ENCODE assay signal across 8 cellular contexts in genomic region chr1:115089443-115090340, GRCh38. TPM values are rescaled to one million over a fixed set of nuclear protein-coding genes. Genes with fewer than 3 reads are reported as not detected.
DNase-seq lines count a peak whose midpoint lies in the region; ATAC-seq and TF ChIP-seq lines count a peak whose summit lies in the region.

Gene TSPAN2, minus strand, starts transcription at chr1:115089503. Its CDS starts 71 bp downstream, at chr1:115089432.

- peak; percentile 64 for ATAC-seq in esophagus mucosa
- peak; percentile 80 to 83 for ATAC-seq in naive B cell (ENCODE audit: low read depth in 2 of 2)

- peak within 1 kb of the TSS; percentile 61 for H3K27ac ChIP-seq in CD4-positive, alpha-beta memory T cell (ENCODE audit: low read depth, low read length)
- peak within 1 kb of the TSS; percentile 72 to 93 (median 84) for H3K27ac ChIP-seq in stomach

- H3K4me1 Mint-ChIP-seq in CD4-positive, alpha-beta memory T cell = peaks cover 34 to 59% (median 46%) of the 10 kb centered on the region in 4 donors
- H3K4me1 Mint-ChIP-seq in naive B cell = peaks cover 13 to 18% (median 17%) of the 10 kb centered on the region in 3 donors

- intact Hi-C loops in CD4-positive, alpha-beta memory T cell (cut with micrococcal nuclease) = loop anchor here (1.0 to 10.0 kb wide), 3 partner anchors 10 to 505 kb away; partner anchors contain the start of gene BCAS2
- intact Hi-C loops in stomach (cut with DNase I; ENCODE audit: low total_unique reads) = no loop called here

- no peak for TF ChIP-seq EP300 in stomach (IDR thresholded peaks at IDR 0.05)

- peak; percentile 61 to 69 (median 64) for DNase-seq in CD4-positive, alpha-beta memory T cell
- peak; percentile 69 for DNase-seq in NCI-H1105 (lab: John Stamatoyannopoulos, UW)
- peak; percentile 47 for DNase-seq in activated T-cell treated with anti-CD3 and anti-CD28 coated beads for 1 hour (ENCODE audit: low read depth)
- peak; percentile 48 for DNase-seq in naive B cell
- DNase-seq in stomach = peak; percentile 51
- DNase-seq in SHP77 treated with DMSO at 0.1 percent for 48 hours (lab: John Stamatoyannopoulos, UW) = no peak
- DNase-seq in MV-4-11 (lab: John Stamatoyannopoulos, UW) = no peak

- CTCF ChIA-PET in CD4-positive, alpha-beta memory T cell (lab: Charles Lee; ENCODE audit: partially characterized antibody) = interaction anchor here (1.1 to 3.2 kb wide), 2 partner anchors 25 to 38 kb away, joined by 4 to 10 read pairs; no protein-coding TSS in a partner anchor

- POLR2A ChIA-PET in CD4-positive, alpha-beta memory T cell (lab: Charles Lee; ENCODE audit: partially characterized antibody) = interaction anchor here (1.0 to 4.9 kb wide), 6 partner anchors 9 to 37 kb away, joined by 3 to 33 read pairs (median 6); no protein-coding TSS in a partner anchor

- H3K9me3 Mint-ChIP-seq in CD4-positive, alpha-beta memory T cell = no peaks in the 10 kb centered on the region
- no peaks in the 10 kb centered on the region for H3K9me3 Mint-ChIP-seq in naive B cell

- H3K27ac Mint-ChIP-seq in CD4-positive, alpha-beta memory T cell = peak within 1 kb of the TSS; percentile 74 to 93 (median 90)
- H3K27ac Mint-ChIP-seq in naive B cell = peak within 1 kb of the TSS in 5 of 6 donors; percentile 8 to 96 (median 47)

- peak within 1 kb of the TSS; percentile 84 to 91 (median 87) for H3K4me3 Mint-ChIP-seq in CD4-positive, alpha-beta memory T cell
- H3K4me3 Mint-ChIP-seq in naive B cell = peak within 1 kb of the TSS; percentile 83 to 93 (median 91)

- H3K36me3 ChIP-seq in CD4-positive, alpha-beta memory T cell (ENCODE audit: insufficient read depth, low read length) = no peaks in the 10 kb centered on the region
- no peaks in the 10 kb centered on the region for H3K36me3 ChIP-seq in stomach

- H3K27me3 Mint-ChIP-seq in CD4-positive, alpha-beta memory T cell = no peaks in the 10 kb centered on the region
- peaks cover 10 to 20% (median 15%) of the 10 kb centered on the region in 3 donors for H3K27me3 Mint-ChIP-seq in naive B cell

- H3K36me3 Mint-ChIP-seq in CD4-positive, alpha-beta memory T cell = peaks cover 0 to 2% of the 10 kb centered on the region in 2 donors
- no peaks in the 10 kb centered on the region for H3K36me3 Mint-ChIP-seq in naive B cell

- peak in 1 of 4 donors; percentile 19 for TF ChIP-seq POLR2A in stomach (IDR thresholded peaks at IDR 0.05)

- H3K4me3 ChIP-seq in CD4-positive, alpha-beta memory T cell (ENCODE audit: low read length in 2 of 2) = peak within 1 kb of the TSS; percentile 36 to 63
- H3K4me3 ChIP-seq in stomach = peak within 1 kb of the TSS; percentile 68 to 78 (median 75)

- peaks cover 34% of the 10 kb centered on the region for H3K4me1 ChIP-seq in CD4-positive, alpha-beta memory T cell (ENCODE audit: insufficient read depth, low read length)
- peaks cover 0 to 46% (median 24%) of the 10 kb centered on the region in 4 donors for H3K4me1 ChIP-seq in stomach

- H3K27me3 ChIP-seq in CD4-positive, alpha-beta memory T cell (ENCODE audit: insufficient read depth, low read length) = no peaks in the 10 kb centered on the region
- peaks cover 0 to 16% (median 6%) of the 10 kb centered on the region in 3 donors for H3K27me3 ChIP-seq in stomach

- WGBS in stomach, 5 donors = 1 to 5% (median 3%) methylated on average over 24 to 60 of the region's 66 CpGs

- peak in 2 of 7 experiments; percentile 10 to 17 for TF ChIP-seq CTCF in stomach (IDR thresholded peaks at IDR 0.05)

- H3K9me3 ChIP-seq in CD4-positive, alpha-beta memory T cell (ENCODE audit: control insufficient read depth in 1 of 2, low read length in 2 of 2) = no peaks in the 10 kb centered on the region
- no peaks in the 10 kb centered on the region for H3K9me3 ChIP-seq in stomach

RNA-seq across cellular contexts. Expression of gene TSPAN2, which starts in this region (rescaled TPM):
- total RNA-seq in CD4-positive, alpha-beta memory T cell = 1 to 10 TPM; 1.3 to 3.5 TPM
- polyA plus RNA-seq in CD4-positive, alpha-beta memory T cell = 10 to 100 TPM; 20.8 to 21.8 TPM
- total RNA-seq in esophagus mucosa = 0.68 TPM
- polyA plus RNA-seq in naive B cell (ENCODE audit: low read depth in 6 of 6) = under 1 TPM in 4 of 6 donors, not detected in 2; 0.15 to 0.38 (median 0.23) TPM
- total RNA-seq in stomach = 10 to 100 TPM in 3 of 5 donors, 1 to 10 TPM in 2; 2.6 to 39.7 (median 19.3) TPM
- 10 to 100 TPM in 1 of 3 donors, 1 to 10 TPM in 2; 5.7 to 13.4 (median 7.0) TPM for polyA plus RNA-seq in stomach

Comparison
In these comparisons a context has a peak if more than half of its experiments do, and no peak if none do; other contexts are left out.
1. RNA of gene TSPAN2 (polyA plus RNA-seq): 20.8 to 21.8 TPM in CD4-positive, alpha-beta memory T cell and 5.7 to 13.4 TPM in stomach; 0.15 to 0.38 TPM in naive B cell; every median in the first group is over 4 times any median in the second.
2. Peak in ATAC-seq in esophagus mucosa; RNA of the gene not detected or under 1 TPM.
3. Peak in DNase-seq and ATAC-seq in naive B cell; RNA of the gene not detected or under 1 TPM.
4. DNase-seq: peak in CD4-positive, alpha-beta memory T cell (5 of 5), NCI-H1105 (single experiment), activated T-cell treated with anti-CD3 and anti-CD28 coated beads for 1 hour (single experiment) and stomach (single experiment); none in SHP77 treated with DMSO at 0.1 percent for 48 hours (single experiment) and MV-4-11 (single experiment).